1 cellular context compared by ENCODE assay signal in the genomic region with DNA sequence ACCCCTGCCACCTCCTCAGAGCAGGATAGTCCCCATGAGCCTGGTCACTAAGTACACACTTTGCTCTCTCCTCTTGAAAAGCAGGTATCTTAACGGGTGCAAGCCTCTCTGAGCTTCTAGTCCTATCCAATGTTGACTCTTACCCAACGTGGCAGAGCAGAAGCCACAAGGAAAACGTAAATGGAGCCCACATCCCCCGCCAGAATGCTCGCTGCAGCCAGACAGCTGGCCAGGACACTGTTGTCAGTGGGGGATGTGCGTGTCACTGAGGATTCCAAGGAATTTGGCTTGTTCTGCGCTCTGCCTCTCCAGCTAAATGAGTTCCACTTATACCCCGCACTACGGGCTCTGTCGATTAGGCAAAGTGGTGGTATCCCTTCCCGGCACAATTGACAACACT.
TF ChIP-seq lines count a peak whose summit lies in the region.

No MANE protein-coding gene starts in this region.

TF ChIP-seq in WTC11, 78 proteins besides CTCF, POLR2A, EP300 and RAD21 (continued from another document):
- TF ChIP-seq, protein P1, sequence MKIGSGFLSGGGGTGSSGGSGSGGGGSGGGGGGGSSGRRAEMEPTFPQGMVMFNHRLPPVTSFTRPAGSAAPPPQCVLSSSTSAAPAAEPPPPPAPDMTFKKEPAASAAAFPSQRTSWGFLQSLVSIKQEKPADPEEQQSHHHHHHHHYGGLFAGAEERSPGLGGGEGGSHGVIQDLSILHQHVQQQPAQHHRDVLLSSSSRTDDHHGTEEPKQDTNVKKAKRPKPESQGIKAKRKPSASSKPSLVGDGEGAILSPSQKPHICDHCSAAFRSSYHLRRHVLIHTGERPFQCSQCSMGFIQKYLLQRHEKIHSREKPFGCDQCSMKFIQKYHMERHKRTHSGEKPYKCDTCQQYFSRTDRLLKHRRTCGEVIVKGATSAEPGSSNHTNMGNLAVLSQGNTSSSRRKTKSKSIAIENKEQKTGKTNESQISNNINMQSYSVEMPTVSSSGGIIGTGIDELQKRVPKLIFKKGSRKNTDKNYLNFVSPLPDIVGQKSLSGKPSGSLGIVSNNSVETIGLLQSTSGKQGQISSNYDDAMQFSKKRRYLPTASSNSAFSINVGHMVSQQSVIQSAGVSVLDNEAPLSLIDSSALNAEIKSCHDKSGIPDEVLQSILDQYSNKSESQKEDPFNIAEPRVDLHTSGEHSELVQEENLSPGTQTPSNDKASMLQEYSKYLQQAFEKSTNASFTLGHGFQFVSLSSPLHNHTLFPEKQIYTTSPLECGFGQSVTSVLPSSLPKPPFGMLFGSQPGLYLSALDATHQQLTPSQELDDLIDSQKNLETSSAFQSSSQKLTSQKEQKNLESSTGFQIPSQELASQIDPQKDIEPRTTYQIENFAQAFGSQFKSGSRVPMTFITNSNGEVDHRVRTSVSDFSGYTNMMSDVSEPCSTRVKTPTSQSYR (CRISPR knock-in tag; IDR thresholded peaks at IDR 0.05) = no peak
- no peak for TF ChIP-seq NFYB (CRISPR knock-in tag; conservative IDR thresholded peaks at IDR 0.05; ENCODE audit: low read depth)
- TF ChIP-seq, protein P2, sequence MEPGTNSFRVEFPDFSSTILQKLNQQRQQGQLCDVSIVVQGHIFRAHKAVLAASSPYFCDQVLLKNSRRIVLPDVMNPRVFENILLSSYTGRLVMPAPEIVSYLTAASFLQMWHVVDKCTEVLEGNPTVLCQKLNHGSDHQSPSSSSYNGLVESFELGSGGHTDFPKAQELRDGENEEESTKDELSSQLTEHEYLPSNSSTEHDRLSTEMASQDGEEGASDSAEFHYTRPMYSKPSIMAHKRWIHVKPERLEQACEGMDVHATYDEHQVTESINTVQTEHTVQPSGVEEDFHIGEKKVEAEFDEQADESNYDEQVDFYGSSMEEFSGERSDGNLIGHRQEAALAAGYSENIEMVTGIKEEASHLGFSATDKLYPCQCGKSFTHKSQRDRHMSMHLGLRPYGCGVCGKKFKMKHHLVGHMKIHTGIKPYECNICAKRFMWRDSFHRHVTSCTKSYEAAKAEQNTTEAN (CRISPR knock-in tag; IDR thresholded peaks at IDR 0.05) = no peak
- no peak for TF ChIP-seq ZNF232 (CRISPR knock-in tag; IDR thresholded peaks at IDR 0.05)
- no peak for TF ChIP-seq HMGA2 (CRISPR knock-in tag; IDR thresholded peaks at IDR 0.05)
